In the genomic region with DNA sequence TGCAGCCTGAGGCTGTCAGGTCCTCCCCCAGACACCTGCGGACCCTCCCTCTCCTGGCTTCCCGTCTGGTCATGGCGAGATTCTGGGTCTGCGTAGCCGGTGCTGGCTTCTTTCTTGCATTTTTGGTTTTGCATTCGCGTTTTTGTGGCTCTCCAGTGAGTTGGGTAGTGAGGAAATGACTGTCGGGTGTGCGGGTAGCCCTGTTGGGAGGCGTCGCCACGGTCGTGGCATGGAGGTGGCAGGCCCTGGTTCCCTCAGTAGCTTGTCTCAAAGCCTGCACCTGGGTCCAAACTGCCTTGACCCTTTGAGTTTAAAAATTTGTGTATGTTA, we compare ENCODE assay signal across 8 cellular contexts. TPM values are rescaled to one million over a fixed set of nuclear protein-coding genes. Genes with fewer than 3 reads are reported as not detected.
DNase-seq lines count a peak whose midpoint lies in the region; ATAC-seq and TF ChIP-seq lines count a peak whose summit lies in the region.

No MANE protein-coding gene starts in this region.

- peak overlapping the region; percentile 97 for H2AFZ ChIP-seq in OCI-LY3 (ENCODE audit: low read depth, low read length)

- DNase-seq in NCI-H1105 treated with DMSO at 0.1 percent for 48 hours (lab: John Stamatoyannopoulos, UW) (peak; percentile 44), NCI-H1105 (lab: John Stamatoyannopoulos, UW) (no peak), right atrium auricular region (ENCODE audit: low spot score) (no peak), spleen (no peak), NCI-H1436 (lab: John Stamatoyannopoulos, UW) (no peak)
- DNase-seq in activated naive CD4-positive, alpha-beta T cell treated with anti-CD3 and anti-CD28 coated beads, Interleukin-2, amount 50 U/mL, for 16 hours: peak; percentile 59

- peak; percentile 30 for ATAC-seq in HG02798 (IDR thresholded peaks at IDR 0.05; ENCODE audit: poor library complexity, unreplicated experiment)

- peak overlapping the region; percentile 96 for H3K9ac ChIP-seq in OCI-LY3 (ENCODE audit: low read length)

- intact Hi-C loops in spleen (cut with DNase I; ENCODE audit: low total_unique reads): no loop called here

- H3K4me1 ChIP-seq in OCI-LY3 (ENCODE audit: low read length): peaks cover 27% of the 10 kb centered on the region
- peaks cover 0 to 40% of the 10 kb centered on the region in 2 donors for H3K4me1 ChIP-seq in right atrium auricular region
- peaks cover 31 to 81% (median 62%) of the 10 kb centered on the region in 6 donors for H3K4me1 ChIP-seq in spleen

- H3K27ac ChIP-seq in OCI-LY3 (ENCODE audit: low read length): peak overlapping the region; percentile 84
- peak overlapping the region; percentile 76 to 86 for H3K27ac ChIP-seq in right atrium auricular region
- H3K27ac ChIP-seq in spleen: peak overlapping the region; percentile 86 to 95 (median 92)

- WGBS in spleen, 5 donors: 0% methylated on average over 13 of the region's 13 CpGs

- TF ChIP-seq POLR2A in spleen (IDR thresholded peaks at IDR 0.05): no peak

- H3K9me3 ChIP-seq in OCI-LY3 (ENCODE audit: insufficient read depth, low read length) (no peaks in the 10 kb centered on the region), right atrium auricular region (no peaks in the 10 kb centered on the region), spleen (no peaks in the 10 kb centered on the region)

- H3K36me3 ChIP-seq in OCI-LY3 (replicated peaks; ENCODE audit: low read depth, low read length) (peaks cover 15% of the 10 kb centered on the region), right atrium auricular region (no peaks in the 10 kb centered on the region), spleen (peaks cover 0 to 15% (median 0%) of the 10 kb centered on the region in 6 donors)

- H3K4me3 ChIP-seq in OCI-LY3 (ENCODE audit: low read length): peak overlapping the region; percentile 95
- peak overlapping the region; percentile 91 to 94 for H3K4me3 ChIP-seq in right atrium auricular region
- peak overlapping the region; percentile 55 to 98 (median 93) for H3K4me3 ChIP-seq in spleen

- H3K4me2 ChIP-seq in OCI-LY3 (ENCODE audit: low read length): peak overlapping the region; percentile 84

- H4K20me1 ChIP-seq in OCI-LY3 (ENCODE audit: insufficient read depth, low read length): peaks cover 18% of the 10 kb centered on the region

- peaks cover 61% of the 10 kb centered on the region for H3K79me2 ChIP-seq in OCI-LY3 (ENCODE audit: low read length)

- H3K27me3 ChIP-seq in OCI-LY3 (ENCODE audit: low read depth, low read length) (no peaks in the 10 kb centered on the region), right atrium auricular region (no peaks in the 10 kb centered on the region), spleen (replicated peaks in 1 of 7) (no peaks in the 10 kb centered on the region)

- no peak for TF ChIP-seq CTCF in OCI-LY3 (IDR thresholded peaks at IDR 0.05; ENCODE audit: low read depth, low read length)
- TF ChIP-seq CTCF in right atrium auricular region (IDR thresholded peaks at IDR 0.05): no peak
- TF ChIP-seq CTCF in spleen (IDR thresholded peaks at IDR 0.05 in 8 of 11, conservative IDR thresholded peaks at IDR 0.05 in 3 of 11): no peak

RNA-seq across cellular contexts. Expression of gene NHLRC3, which starts 0.3 kb away (rescaled TPM):
- 1 to 10 TPM; 5.1 to 8.6 TPM for total RNA-seq in right atrium auricular region
- 10 to 100 TPM; 22.6 to 51.7 (median 38.8) TPM for total RNA-seq in spleen
- polyA plus RNA-seq in spleen: 10 to 100 TPM; 10.1 to 14.5 (median 11.2) TPM

RNA-seq across cellular contexts. Expression of gene PROSER1, which starts 0.6 kb away (rescaled TPM):
- total RNA-seq in right atrium auricular region: 1 to 10 TPM; 7.8 to 8.9 TPM
- total RNA-seq in spleen: 10 to 100 TPM; 31.9 to 52.2 (median 35.8) TPM
- 10 to 100 TPM; 12.8 to 17.7 (median 14.7) TPM for polyA plus RNA-seq in spleen

RNA-seq across cellular contexts. Expression of gene STOML3, which starts 47.9 kb away (rescaled TPM):
- total RNA-seq in right atrium auricular region (not detected), spleen (not detected)
- not detected for polyA plus RNA-seq in spleen

Comparison
In these comparisons a context has a peak if more than half of its experiments do, and no peak if none do; other contexts are left out.
1. DNase-seq: peak in NCI-H1105 treated with DMSO at 0.1 percent for 48 hours (single experiment) and activated naive CD4-positive, alpha-beta T cell treated with anti-CD3 and anti-CD28 coated beads, Interleukin-2, amount 50 U/mL, for 16 hours (single experiment); none in NCI-H1105 (single experiment), right atrium auricular region (single experiment), spleen (single experiment) and NCI-H1436 (single experiment).
2. Peak in every context shown above with its lines, with median percentiles within 50 percentile points of each other: H3K27ac ChIP-seq and H3K4me3 ChIP-seq.